ENCODE assay signal across 10 cellular contexts in the genomic region with DNA sequence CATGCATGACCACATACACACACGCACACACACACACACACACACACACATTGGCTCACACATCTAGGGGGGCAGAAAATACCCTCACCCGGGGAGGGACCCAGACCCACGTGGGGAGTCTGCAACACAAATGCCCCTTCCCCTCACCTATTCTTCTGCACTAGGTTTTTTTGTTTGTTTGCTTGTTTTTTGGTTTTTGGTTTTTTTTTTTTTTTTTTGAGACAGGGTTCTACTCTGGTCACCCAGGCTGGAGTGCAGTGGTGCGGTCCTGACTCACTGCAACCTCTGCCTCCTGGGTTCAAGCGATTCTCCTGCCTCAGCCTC. TPM values are rescaled to one million over a fixed set of nuclear protein-coding genes. Genes with fewer than 3 reads are reported as not detected.
DNase-seq lines count a peak whose midpoint lies in the region; ATAC-seq, FAIRE-seq and TF ChIP-seq lines count a peak whose summit lies in the region.
"Had no signal": no experiment of that assay in that cellular context is flagged by ENCODE, and none has a peak within 500 bp of the region (broad histone marks: within the 10 kb centered on the region; RNA-seq: fewer than 3 reads in every experiment).

No MANE protein-coding gene starts in this region.

- peaks cover 4% of the 10 kb centered on the region for H3K27me3 Mint-ChIP-seq in activated T-cell treated with anti-CD3 and anti-CD28 coated beads, Interleukin-2, amount 50 U/mL, for 72 hours (ENCODE audit: low read depth)
- no peaks in the 10 kb centered on the region for H3K27me3 Mint-ChIP-seq in dendritic cell treated with granulocyte-macrophage colony-stimulating factor and Interleukin-4, amounts not matched to agents 40 ng/mL and 50 ng/mL, for 4 days

- H2AFZ ChIP-seq in KMS-11 (ENCODE audit: low read depth) (no peak overlapping the region), PC-3 (ENCODE audit: low read length) (no peak overlapping the region)

- H3K9me3 ChIP-seq in subcutaneous abdominal adipose tissue (ENCODE audit: control insufficient read depth in 5 of 5, low read length in 5 of 5) = no peaks in the 10 kb centered on the region
- no peaks in the 10 kb centered on the region for H3K9me3 ChIP-seq in kidney (ENCODE audit: control insufficient read depth in 1 of 2, low read length in 2 of 2)
- H3K9me3 ChIP-seq in PC-3 (ENCODE audit: low read length) = no peaks in the 10 kb centered on the region
- H3K9me3 ChIP-seq: SJSA1 had no signal

- H3K4me2 ChIP-seq in KMS-11 (peak overlapping the region; percentile 84), PC-3 (ENCODE audit: low read length) (no peak overlapping the region)

- no peaks in the 10 kb centered on the region for H3K36me3 ChIP-seq in KMS-11 (ENCODE audit: insufficient read depth)
- no peaks in the 10 kb centered on the region for H3K36me3 ChIP-seq in subcutaneous abdominal adipose tissue (ENCODE audit: control insufficient read depth in 5 of 5, insufficient read depth in 5 of 5, low read length in 5 of 5)
- no peaks in the 10 kb centered on the region for H3K36me3 ChIP-seq in kidney (ENCODE audit: control insufficient read depth in 1 of 2, insufficient read depth in 2 of 2, low read length in 2 of 2)
- no peaks in the 10 kb centered on the region for H3K36me3 ChIP-seq in PC-3 (ENCODE audit: low read depth, low read length)
- H3K36me3 ChIP-seq: SJSA1 had no signal

- H3K27me3 ChIP-seq in KMS-11 (ENCODE audit: insufficient read depth, low read depth) = no peaks in the 10 kb centered on the region
- no peaks in the 10 kb centered on the region for H3K27me3 ChIP-seq in subcutaneous abdominal adipose tissue (ENCODE audit: control insufficient read depth in 5 of 5, insufficient read depth in 4 of 5, low read length in 5 of 5)
- no peaks in the 10 kb centered on the region for H3K27me3 ChIP-seq in PC-3 (ENCODE audit: low read length)
- H3K27me3 ChIP-seq: SJSA1 had no signal

- no peaks in the 10 kb centered on the region for H3K36me3 Mint-ChIP-seq in activated T-cell treated with anti-CD3 and anti-CD28 coated beads, Interleukin-2, amount 50 U/mL, for 72 hours (ENCODE audit: insufficient read depth in 2 of 2)
- no peaks in the 10 kb centered on the region for H3K36me3 Mint-ChIP-seq in dendritic cell treated with granulocyte-macrophage colony-stimulating factor and Interleukin-4, amounts not matched to agents 40 ng/mL and 50 ng/mL, for 4 days (ENCODE audit: low read depth)

- no peaks in the 10 kb centered on the region for H3F3A ChIP-seq in PC-3 (ENCODE audit: low read length, unreplicated experiment)

- no peaks in the 10 kb centered on the region for H3K9me2 ChIP-seq in PC-3 (replicated peaks; ENCODE audit: low read length)

- no peaks in the 10 kb centered on the region for H3K79me2 ChIP-seq in KMS-11 (ENCODE audit: insufficient read depth, low read depth)
- H3K79me2 ChIP-seq in PC-3 (ENCODE audit: low read length) = no peaks in the 10 kb centered on the region

- POLR2A ChIA-PET in PC-3 (lab: Charles Lee; ENCODE audit: unreplicated experiment) = no interaction called here

- no TSS peak for BruUV-seq in PC-3 (replicated peaks; lab: Mats Ljungman, UMichigan)

- no peak overlapping the region for H3K27ac Mint-ChIP-seq in activated T-cell treated with anti-CD3 and anti-CD28 coated beads, Interleukin-2, amount 50 U/mL, for 72 hours
- H3K27ac Mint-ChIP-seq in dendritic cell treated with granulocyte-macrophage colony-stimulating factor and Interleukin-4, amounts not matched to agents 40 ng/mL and 50 ng/mL, for 4 days = peak overlapping the region; percentile 93

- TF ChIP-seq CTCF in KMS-11 (conservative IDR thresholded peaks at IDR 0.05; ENCODE audit: low read depth, low read length) (no peak), kidney (IDR thresholded peaks at IDR 0.05; ENCODE audit: borderline replicate concordance, extremely low read depth, insufficient read depth) (no peak), PC-3 (conservative IDR thresholded peaks at IDR 0.05; ENCODE audit: low read depth, low read length) (no peak)

- H3K9me3 Mint-ChIP-seq in activated T-cell treated with anti-CD3 and anti-CD28 coated beads, Interleukin-2, amount 50 U/mL, for 72 hours = no peaks in the 10 kb centered on the region
- no peaks in the 10 kb centered on the region for H3K9me3 Mint-ChIP-seq in dendritic cell treated with granulocyte-macrophage colony-stimulating factor and Interleukin-4, amounts not matched to agents 40 ng/mL and 50 ng/mL, for 4 days

- no peak overlapping the region for H3K27ac ChIP-seq in KMS-11
- H3K27ac ChIP-seq in subcutaneous abdominal adipose tissue (ENCODE audit: low read depth, low read length) = no peak overlapping the region
- no peak overlapping the region for H3K27ac ChIP-seq in kidney (ENCODE audit: low read depth in 2 of 2, low read length in 2 of 2)
- H3K27ac ChIP-seq in PC-3 (ENCODE audit: low read length) = no peak overlapping the region
- H3K27ac ChIP-seq: SJSA1 had no signal

- CTCF ChIA-PET in PC-3 (lab: Charles Lee) = no interaction called here

- H3K4me3 ChIP-seq in KMS-11 (IDR thresholded peaks at IDR 0.05; ENCODE audit: insufficient read depth, low read depth, low read length) (no peak overlapping the region), subcutaneous abdominal adipose tissue (ENCODE audit: low read depth in 1 of 5, low read length in 5 of 5) (peak overlapping the region in 3 of 5 donors; percentile 2 to 26 (median 18)), kidney (ENCODE audit: low read length in 2 of 2) (no peak overlapping the region), PC-3 (ENCODE audit: low read length) (no peak overlapping the region)
- H3K4me3 ChIP-seq: lung, SJSA1 had no signal

- no peak for FAIRE-seq in kidney (lab: Jason Lieb, UNC)

- H3K9ac ChIP-seq in KMS-11 = no peak overlapping the region
- no peak overlapping the region for H3K9ac ChIP-seq in subcutaneous abdominal adipose tissue (ENCODE audit: low read length in 5 of 5)
- H3K9ac ChIP-seq in kidney (ENCODE audit: low read length in 2 of 2) = no peak overlapping the region
- no peak overlapping the region for H3K9ac ChIP-seq in PC-3 (ENCODE audit: low read length)

- peak; percentile 20 to 30 for ATAC-seq in activated T-cell treated with anti-CD3 and anti-CD28 coated beads, Interleukin-2, amount 50 U/mL, for 72 hours (replicated peaks in 1 of 2)
- no peak for ATAC-seq in PC-3

- H3K4me1 Mint-ChIP-seq in activated T-cell treated with anti-CD3 and anti-CD28 coated beads, Interleukin-2, amount 50 U/mL, for 72 hours (ENCODE audit: low read depth) = peaks cover 37% of the 10 kb centered on the region
- peaks cover 26% of the 10 kb centered on the region for H3K4me1 Mint-ChIP-seq in dendritic cell treated with granulocyte-macrophage colony-stimulating factor and Interleukin-4, amounts not matched to agents 40 ng/mL and 50 ng/mL, for 4 days (ENCODE audit: low read depth)

- H3K4me3 Mint-ChIP-seq in activated T-cell treated with anti-CD3 and anti-CD28 coated beads, Interleukin-2, amount 50 U/mL, for 72 hours = peak overlapping the region; percentile 75 to 83
- no peak overlapping the region for H3K4me3 Mint-ChIP-seq in dendritic cell treated with granulocyte-macrophage colony-stimulating factor and Interleukin-4, amounts not matched to agents 40 ng/mL and 50 ng/mL, for 4 days

- intact Hi-C loops in dendritic cell treated with granulocyte-macrophage colony-stimulating factor and Interleukin-4, amounts not matched to agents 40 ng/mL and 50 ng/mL, for 4 days (cut with micrococcal nuclease) = no loop called here
- intact Hi-C loops in kidney (cut with DNase I) = no loop called here
- intact Hi-C loops in PC-3 (cut with micrococcal nuclease) = no loop called here

- H3K4me1 ChIP-seq in KMS-11 (ENCODE audit: low read depth, poor library complexity, severe bottlenecking) = peaks cover 35% of the 10 kb centered on the region
- H3K4me1 ChIP-seq in subcutaneous abdominal adipose tissue (ENCODE audit: control insufficient read depth in 5 of 5, insufficient read depth in 5 of 5, low read length in 5 of 5) = peaks cover 2 to 10% (median 5%) of the 10 kb centered on the region in 5 donors
- no peaks in the 10 kb centered on the region for H3K4me1 ChIP-seq in kidney (ENCODE audit: control insufficient read depth in 1 of 2, insufficient read depth in 1 of 2, low read depth in 1 of 2, low read length in 2 of 2)
- H3K4me1 ChIP-seq in PC-3 (ENCODE audit: insufficient read depth, low read length) = peaks cover 17% of the 10 kb centered on the region

- H4K20me1 ChIP-seq in KMS-11 (ENCODE audit: insufficient read depth) (no peaks in the 10 kb centered on the region), PC-3 (ENCODE audit: low read length) (no peaks in the 10 kb centered on the region)

- no peak for DNase-seq in activated T-cell treated with anti-CD3 and anti-CD28 coated beads, Interleukin-2, amount 50 U/mL, for 72 hours
- DNase-seq in activated T-cell treated with anti-CD3 and anti-CD28 coated beads, Interleukin-2, amount 50 U/mL, for 48 hours = no peak
- no peak for DNase-seq in kidney
- DNase-seq in PC-3 = no peak
- no peak for DNase-seq in NAMALWA (ENCODE audit: low spot score)

RNA-seq across cellular contexts. Expression of gene WEE1, which starts 28.4 kb away (rescaled TPM):
- 10 to 100 TPM; 41.6 to 45.5 TPM for total RNA-seq in activated T-cell treated with anti-CD3 and anti-CD28 coated beads, Interleukin-2, amount 50 U/mL, for 72 hours
- 33.9 TPM for total RNA-seq in kidney
- polyA plus RNA-seq in kidney (ENCODE audit: insufficient read depth, low read depth, low replicate concordance) = 7.9 TPM
- 45.1 and 46.9 TPM in 2 replicates for total RNA-seq in PC-3 (2014; rRNA removed)

Comparison
In these comparisons a context has a peak if more than half of its experiments do, and no peak if none do; other contexts are left out.
1. H3K4me3 ChIP-seq: peak in subcutaneous abdominal adipose tissue (3 of 5); none in KMS-11 (single experiment), kidney (0 of 2) and PC-3 (single experiment).